18 cellular contexts compared by ENCODE assay signal in genomic region chr1:2031546-2032540, GRCh38. TPM values are rescaled to one million over a fixed set of nuclear protein-coding genes. Genes with fewer than 3 reads are reported as not detected.
DNase-seq lines count a peak whose midpoint lies in the region; ATAC-seq and TF ChIP-seq lines count a peak whose summit lies in the region.
"Had no signal": no experiment of that assay in that cellular context is flagged by ENCODE, and none has a peak within 500 bp of the region (broad histone marks: within the 10 kb centered on the region; RNA-seq: fewer than 3 reads in every experiment).

No MANE protein-coding gene starts in this region.

- H2BK15ac ChIP-seq in neuronal stem cell (ENCODE audit: low read length) = peak overlapping the region; percentile 81

- H3K27ac ChIP-seq in endodermal cell (ENCODE audit: low read depth, low read length) (no peak overlapping the region), neuronal stem cell (replicated peaks; ENCODE audit: low read length) (no peak overlapping the region)

- H3K27me3 ChIP-seq in H7 (ENCODE audit: control insufficient read depth, insufficient read depth, low read length) (no peaks in the 10 kb centered on the region), endodermal cell (ENCODE audit: control insufficient read depth, insufficient read depth, low read length, poor library complexity, severe bottlenecking) (no peaks in the 10 kb centered on the region), neuronal stem cell (ENCODE audit: control insufficient read depth in 3 of 3, insufficient read depth in 3 of 3, low read depth in 1 of 3, low read length in 3 of 3) (peaks cover 0 to 61% (median 0%) of the 10 kb centered on the region in 3 experiments)
- H3K27me3 ChIP-seq: MG63 had no signal

- H3K4me3 Mint-ChIP-seq in endodermal cell (no peak overlapping the region), HFFc6 (no peak overlapping the region)
- H3K4me3 Mint-ChIP-seq: CD8-positive, alpha-beta memory T cell had no signal

- H3K9me3 ChIP-seq in endodermal cell (ENCODE audit: control insufficient read depth, low read length) (no peaks in the 10 kb centered on the region), neuronal stem cell (replicated peaks in 1 of 2; ENCODE audit: control insufficient read depth in 2 of 2, insufficient read depth in 1 of 2, low read depth in 1 of 2, low read length in 2 of 2) (no peaks in the 10 kb centered on the region)
- H3K9me3 ChIP-seq: BE2C, MG63 had no signal

- no peaks in the 10 kb centered on the region for H3K4me1 ChIP-seq in endodermal cell (ENCODE audit: control insufficient read depth, insufficient read depth, low read length)
- peaks cover 0 to 6% of the 10 kb centered on the region in 2 donors for H3K4me1 ChIP-seq in neuronal stem cell (ENCODE audit: control insufficient read depth in 2 of 2, insufficient read depth in 1 of 2, low read depth in 1 of 2, low read length in 2 of 2)
- H3K4me1 ChIP-seq: BE2C had no signal

- H3K4me3 ChIP-seq in H7 (ENCODE audit: insufficient read depth, low read depth, low read length) (no peak overlapping the region), endodermal cell (ENCODE audit: low read length) (no peak overlapping the region), neuronal stem cell (ENCODE audit: low read length in 2 of 2) (no peak overlapping the region)
- H3K4me3 ChIP-seq: MG63 had no signal

- no peaks in the 10 kb centered on the region for H3K79me1 ChIP-seq in neuronal stem cell (ENCODE audit: low read depth, low read length)

- peak; percentile 13; the same call in 1 of the 3 replicates for ATAC-seq in SK-N-SH treated with all-trans-retinoic acid at 6 μM for 48 hours
- no peak for ATAC-seq in HG03520 (IDR thresholded peaks at IDR 0.05; ENCODE audit: unreplicated experiment)

- H3K27me3 Mint-ChIP-seq in endodermal cell (ENCODE audit: insufficient read depth) = no peaks in the 10 kb centered on the region
- H3K27me3 Mint-ChIP-seq in HFFc6 (ENCODE audit: insufficient read depth) = peaks cover 30% of the 10 kb centered on the region

- CTCF ChIA-PET in HEK293T (lab: Yijun Ruan, JAX) = interaction anchor here (1.0 to 1.2 kb wide), 3 partner anchors 12 to 87 kb away, joined by 3 to 6 read pairs (median 4); no protein-coding TSS in a partner anchor

- H3K36me3 ChIP-seq in H7 (replicated peaks; ENCODE audit: control insufficient read depth, insufficient read depth, low read length) (no peaks in the 10 kb centered on the region), endodermal cell (ENCODE audit: control insufficient read depth, insufficient read depth, low read length) (no peaks in the 10 kb centered on the region), neuronal stem cell (replicated peaks in 1 of 2; ENCODE audit: control insufficient read depth in 2 of 2, insufficient read depth in 2 of 2, low read length in 2 of 2) (no peaks in the 10 kb centered on the region)
- H3K36me3 ChIP-seq: BE2C, MG63 had no signal

- no peak overlapping the region for H4K91ac ChIP-seq in neuronal stem cell (ENCODE audit: low read depth, low read length, poor library complexity)

- DNase-seq in H7 = peak; percentile 84
- peak; percentile 64 for DNase-seq in endodermal cell
- DNase-seq in neuronal stem cell (ENCODE audit: low spot score) = no peak
- DNase-seq in HEK293T (ENCODE audit: extremely low spot score) = no peak
- DNase-seq in activated naive CD4-positive, alpha-beta T cell treated with Interleukin-2 at 50 U/mL for 16 hours = no peak
- no peak for DNase-seq in HFFc6
- DNase-seq: BE2C; CD8-positive, alpha-beta memory T cell; KBM-7; MG63; NCI-H1105; NCI-H1694 treated with DMSO at 0.1 percent for 48 hours; NCI-H69; NK-92 treated with Interleukin-12 subunit alpha and Interleukin-12 subunit beta, amount 100 ng/mL, for 24 hours; OCI-M1 had no signal

- no peak overlapping the region for H3K27ac Mint-ChIP-seq in endodermal cell
- no peak overlapping the region for H3K27ac Mint-ChIP-seq in HFFc6
- H3K27ac Mint-ChIP-seq: CD8-positive, alpha-beta memory T cell had no signal

- H2BK5ac ChIP-seq in neuronal stem cell (ENCODE audit: low read length) = peak overlapping the region; percentile 75

- H2BK12ac ChIP-seq in neuronal stem cell (ENCODE audit: low read length) = peak overlapping the region; percentile 22

- POLR2A ChIA-PET in HEK293T (lab: Yijun Ruan, JAX) = interaction anchor here (1.0 kb wide), 1 partner anchor 13 kb away, joined by 3 read pairs; no protein-coding TSS in a partner anchor

- no peak overlapping the region for H3K4me2 ChIP-seq in neuronal stem cell (ENCODE audit: insufficient read depth, low read length, poor library complexity, severe bottlenecking)

- H3K36me3 Mint-ChIP-seq in endodermal cell (ENCODE audit: low read depth) (no peaks in the 10 kb centered on the region), HFFc6 (ENCODE audit: low read depth) (no peaks in the 10 kb centered on the region)
- H3K36me3 Mint-ChIP-seq: CD8-positive, alpha-beta memory T cell had no signal

- H2AK5ac ChIP-seq in neuronal stem cell (ENCODE audit: low read depth, low read length) = no peak overlapping the region

- H3K9ac ChIP-seq in endodermal cell (ENCODE audit: extremely low read depth, low read length, poor library complexity, severe bottlenecking) = no peak overlapping the region
- peak overlapping the region; percentile 60 for H3K9ac ChIP-seq in neuronal stem cell (ENCODE audit: low read depth, low read length, poor library complexity)

- no peaks in the 10 kb centered on the region for H3K4me1 Mint-ChIP-seq in endodermal cell
- H3K4me1 Mint-ChIP-seq in HFFc6 (ENCODE audit: low read depth) = no peaks in the 10 kb centered on the region
- H3K4me1 Mint-ChIP-seq: CD8-positive, alpha-beta memory T cell had no signal

- no peaks in the 10 kb centered on the region for H3K9me3 Mint-ChIP-seq in endodermal cell
- no peaks in the 10 kb centered on the region for H3K9me3 Mint-ChIP-seq in HFFc6
- H3K9me3 Mint-ChIP-seq: CD8-positive, alpha-beta memory T cell had no signal

- H2BK120ac ChIP-seq in neuronal stem cell (ENCODE audit: low read depth, low read length) = no peak overlapping the region

- no peak overlapping the region for H3K4ac ChIP-seq in neuronal stem cell (ENCODE audit: low read length)

- peak overlapping the region; percentile 57 for H3K23ac ChIP-seq in neuronal stem cell (ENCODE audit: low read depth, low read length, poor library complexity)

- 85 to 88% methylated on average over 19 to 33 of the region's 33 CpGs for WGBS in endodermal cell (ENCODE audit: insufficient coverage in 1 of 2, insufficient read length in 1 of 2), 2 experiments
- WGBS in neuronal stem cell (ENCODE audit: extremely low coverage in 2 of 2, insufficient read length in 2 of 2, insufficient replicate concordance in 1 of 2), 2 donors = no CpG with 5 or more reads among the region's 33 CpGs

- H3K14ac ChIP-seq in neuronal stem cell (ENCODE audit: low read length) = peak overlapping the region; percentile 82

- no peak overlapping the region for H2AFZ ChIP-seq in neuronal stem cell (ENCODE audit: low read length)

- TF ChIP-seq CTCF in endodermal cell (conservative IDR thresholded peaks at IDR 0.05) (no peak), HFFc6 (IDR thresholded peaks at IDR 0.05) (no peak)

- H4K8ac ChIP-seq in neuronal stem cell (ENCODE audit: low read depth, low read length) = peak overlapping the region; percentile 23

- H3K18ac ChIP-seq in neuronal stem cell (ENCODE audit: low read length) = peak overlapping the region; percentile 57

TF ChIP-seq in HEK293T, 16 proteins besides CTCF, POLR2A, EP300 and RAD21:
- no peak for TF ChIP-seq ZNF384 (IDR thresholded peaks at IDR 0.05)
- TF ChIP-seq TARDBP (IDR thresholded peaks at IDR 0.05) = no peak
- TF ChIP-seq FOXA1 (IDR thresholded peaks at IDR 0.05) = no peak
- no peak for TF ChIP-seq ELF4 (IDR thresholded peaks at IDR 0.05)
- TF ChIP-seq, protein P1, sequence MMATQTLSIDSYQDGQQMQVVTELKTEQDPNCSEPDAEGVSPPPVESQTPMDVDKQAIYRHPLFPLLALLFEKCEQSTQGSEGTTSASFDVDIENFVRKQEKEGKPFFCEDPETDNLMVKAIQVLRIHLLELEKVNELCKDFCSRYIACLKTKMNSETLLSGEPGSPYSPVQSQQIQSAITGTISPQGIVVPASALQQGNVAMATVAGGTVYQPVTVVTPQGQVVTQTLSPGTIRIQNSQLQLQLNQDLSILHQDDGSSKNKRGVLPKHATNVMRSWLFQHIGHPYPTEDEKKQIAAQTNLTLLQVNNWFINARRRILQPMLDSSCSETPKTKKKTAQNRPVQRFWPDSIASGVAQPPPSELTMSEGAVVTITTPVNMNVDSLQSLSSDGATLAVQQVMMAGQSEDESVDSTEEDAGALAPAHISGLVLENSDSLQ (IDR thresholded peaks at IDR 0.05) = no peak
- no peak for TF ChIP-seq CTBP1 (IDR thresholded peaks at IDR 0.05; ENCODE audit: borderline replicate concordance)
- TF ChIP-seq SUZ12 (IDR thresholded peaks at IDR 0.05) = no peak

RNA-seq across cellular contexts. Expression of gene GABRD, which starts 12.7 kb away (rescaled TPM):
- 2.7 and 5.1 TPM in 2 replicates for total RNA-seq in H7 (2014; rRNA removed; shearing (Covaris generic))
- not detected for total RNA-seq in endodermal cell
- 1.1 TPM for polyA plus RNA-seq in endodermal cell (2013, experiment 1 of 2)
- polyA plus RNA-seq in endodermal cell (2013, experiment 2 of 2) = 1.2 TPM
- polyA plus RNA-seq in neuronal stem cell (2013, experiment 1 of 2) = 0.08 TPM
- polyA plus RNA-seq in neuronal stem cell (2013, experiment 2 of 2) = 0.04 TPM
- not detected for total RNA-seq in HFFc6 (2021; fragmentation: NEBNext Ultra II Directional; extraction: Animal tissue kit (Norgen Biotek cat#: 25700))
- total RNA-seq: CD8-positive, alpha-beta memory T cell had no signal
- polyA plus RNA-seq: AG04450; CD8-positive, alpha-beta memory T cell had no signal

RNA-seq across cellular contexts. Expression of gene PRKCZ, which starts 18.4 kb away (rescaled TPM):
- 38.5 and 41.8 TPM in 2 replicates for total RNA-seq in H7 (2014; rRNA removed; shearing (Covaris generic))
- 10 to 100 TPM; 49.9 to 68.5 TPM for total RNA-seq in endodermal cell
- polyA plus RNA-seq in endodermal cell (2013, experiment 1 of 2) = 18.0 TPM
- polyA plus RNA-seq in endodermal cell (2013, experiment 2 of 2) = 17.8 TPM
- 29.7 TPM for polyA plus RNA-seq in neuronal stem cell (2013, experiment 1 of 2)
- polyA plus RNA-seq in neuronal stem cell (2013, experiment 2 of 2) = 28.1 TPM
- total RNA-seq in HFFc6 (2021; fragmentation: NEBNext Ultra II Directional; extraction: Animal tissue kit (Norgen Biotek cat#: 25700)) = 1 to 10 TPM in 2 of 6 experiments, under 1 TPM in 4; 0.55 to 1.4 (median 0.95) TPM

RNA-seq across cellular contexts. Expression of gene CFAP74, which starts 28.3 kb away (rescaled TPM):
- not detected in 2 replicates for total RNA-seq in H7 (2014; rRNA removed; shearing (Covaris generic))
- total RNA-seq in endodermal cell = under 1 TPM; 0.58 to 0.75 TPM
- polyA plus RNA-seq in endodermal cell (2013, experiment 1 of 2) = 1.4 TPM
- 0.79 TPM for polyA plus RNA-seq in endodermal cell (2013, experiment 2 of 2)
- polyA plus RNA-seq in neuronal stem cell (2013, experiment 1 of 2) = 0.31 TPM
- polyA plus RNA-seq in neuronal stem cell (2013, experiment 2 of 2) = 0.22 TPM
- total RNA-seq in HFFc6 (2021; fragmentation: NEBNext Ultra II Directional; extraction: Animal tissue kit (Norgen Biotek cat#: 25700)) = not detected
- total RNA-seq: CD8-positive, alpha-beta memory T cell had no signal
- polyA plus RNA-seq: AG04450; CD8-positive, alpha-beta memory T cell had no signal

Comparison
In these comparisons a context has a peak if more than half of its experiments do, and no peak if none do; other contexts are left out.
1. DNase-seq: peak in H7 (single experiment) and endodermal cell (single experiment); none in neuronal stem cell (single experiment), HEK293T (single experiment), activated naive CD4-positive, alpha-beta T cell treated with Interleukin-2 at 50 U/mL for 16 hours (single experiment) and HFFc6 (single experiment).
2. RNA of gene PRKCZ, which starts 18.4 kb away (total RNA-seq): 49.9 to 68.5 TPM in endodermal cell and 38.5 to 41.8 TPM in H7; 0.55 to 1.4 TPM in HFFc6; every median in the first group is over 10 times any median in the second.